Comparison of ENCODE assay signal across 18 cellular contexts in the genomic region with DNA sequence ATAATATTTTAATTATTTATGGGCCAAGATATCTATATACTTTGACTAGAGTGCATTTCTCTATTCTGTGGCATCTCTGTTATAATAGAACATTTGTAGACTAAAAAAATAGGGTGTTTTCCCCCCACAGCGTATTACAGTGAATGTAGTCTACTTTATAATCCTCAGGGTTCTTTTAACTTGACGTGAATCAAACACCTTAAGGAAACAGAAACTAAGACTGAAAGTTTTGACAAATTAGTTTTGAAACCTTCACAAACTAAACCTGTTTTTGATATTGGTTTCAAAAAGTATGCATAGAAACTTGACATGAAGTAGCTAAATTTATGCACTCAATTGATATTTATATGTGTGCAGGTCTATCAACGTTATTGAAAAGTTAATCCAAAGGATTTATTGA.
DNase-seq lines count a peak whose midpoint lies in the region; ATAC-seq lines count a peak whose summit lies in the region.
"Had no signal": no experiment of that assay in that cellular context is flagged by ENCODE, and none has a peak within 500 bp of the region (broad histone marks: within the 10 kb centered on the region; RNA-seq: fewer than 3 reads in every experiment).

No MANE protein-coding gene starts in this region.

- DNase-seq in islet precursor cell = no peak
- no peak for DNase-seq in hepatic stellate cell (ENCODE audit: low spot score)
- no peak for DNase-seq in ACHN
- no peak for DNase-seq in activated naive CD4-positive, alpha-beta T cell treated with anti-CD3 and anti-CD28 coated beads, Interleukin-2, amount 50 U/mL, for 16 hours
- DNase-seq: activated CD8-positive, alpha-beta T cell treated with anti-CD3 and anti-CD28 coated beads, Interleukin-2, amount 10 ng/mL, durations not matched to agents 7 days and 5 days; adrenal gland; caudate nucleus; CD4-positive, alpha-beta T cell; effector memory CD8-positive, alpha-beta T cell; kidney; mesendoderm; NCI-H1694 treated with DMSO at 0.1 percent for 48 hours; SHP77; WERI-Rb-1 had no signal

- peak; percentile 88 for ATAC-seq in GM18498 (IDR thresholded peaks at IDR 0.05; ENCODE audit: unreplicated experiment)
- peak; percentile 55 for ATAC-seq in GM19397 (IDR thresholded peaks at IDR 0.05; ENCODE audit: unreplicated experiment)
- ATAC-seq in HG02970 (IDR thresholded peaks at IDR 0.05; ENCODE audit: low FRiP score, unreplicated experiment) = peak; percentile 51
- peak; percentile 69 for ATAC-seq in HG03457 (IDR thresholded peaks at IDR 0.05; ENCODE audit: unreplicated experiment)
- ATAC-seq: activated CD8-positive, alpha-beta T cell treated with anti-CD3 and anti-CD28 coated beads, Interleukin-2, amount 10 ng/mL, durations not matched to agents 7 days and 5 days; effector memory CD8-positive, alpha-beta T cell had no signal

- in situ Hi-C loops in ACHN (cut with HindIII; ENCODE audit: low pct_ligation_motif_present, low pct_unique_long_range_greater_than_20kb, low sequenced_read_pairs) = no loop called here
